8 cellular contexts compared by ENCODE assay signal in the genomic region with DNA sequence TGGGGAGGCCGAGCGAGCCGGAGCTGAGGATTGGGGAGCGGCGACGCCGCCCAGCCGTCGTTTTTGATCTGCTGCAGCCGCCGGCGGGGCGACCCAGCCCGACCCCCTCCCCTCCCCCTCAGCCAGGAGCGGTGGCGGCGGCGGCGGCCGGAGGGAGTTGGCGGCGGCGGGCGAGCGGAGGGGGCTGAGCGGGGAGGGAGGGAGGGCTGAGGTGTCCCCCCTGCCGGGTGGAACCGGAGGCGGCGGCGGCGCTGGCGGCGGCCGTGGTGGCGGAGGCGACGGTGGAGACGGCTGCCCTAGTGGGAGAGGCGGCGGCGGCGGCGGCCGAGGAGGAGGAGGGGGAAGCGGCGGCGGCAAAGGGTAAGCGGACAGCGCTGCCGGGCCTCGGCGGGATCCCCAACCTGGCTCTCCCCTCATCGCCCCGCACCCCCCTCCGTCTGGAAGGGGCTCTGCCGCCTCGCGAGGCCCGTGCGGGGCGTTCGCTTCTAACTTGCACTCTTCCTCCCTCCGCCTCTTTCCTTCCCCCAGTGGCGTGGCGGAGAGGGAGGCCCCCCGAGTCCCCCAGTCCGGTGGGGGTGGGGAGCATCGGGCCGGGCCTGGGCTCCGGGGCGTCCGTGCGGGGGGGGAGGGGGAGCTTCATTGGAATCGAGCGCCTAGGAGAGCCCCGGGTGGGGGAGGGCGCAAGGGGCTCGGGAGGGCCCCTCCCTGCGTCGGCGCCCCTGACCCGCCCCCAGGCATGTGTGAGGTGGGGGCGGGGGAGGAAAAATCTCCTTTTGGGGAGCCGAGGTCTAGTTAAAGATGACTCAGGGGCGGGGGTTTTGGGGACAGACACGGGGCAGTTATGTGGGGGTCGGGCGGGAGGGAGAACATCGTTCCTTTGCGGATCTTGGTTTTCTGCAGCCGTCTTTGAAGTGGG. TPM values are rescaled to one million over a fixed set of nuclear protein-coding genes. Genes with fewer than 3 reads are reported as not detected.
A peak's percentile ranks its signal among the peaks of the same experiment; 100 is the strongest.
DNase-seq lines count a peak whose midpoint lies in the region; ATAC-seq and TF ChIP-seq lines count a peak whose summit lies in the region.

Gene TAB2, plus strand, starts transcription at position 57 of the 916 bp plus-strand sequence. CDS start 52,286 bp downstream, outside the sequence.

- H2AFZ ChIP-seq in DND-41 (ENCODE audit: low read depth, low read length) = peak within 1 kb of the TSS; percentile 75

- H4K20me1 ChIP-seq in DND-41 (ENCODE audit: insufficient read depth, low read length) = peaks cover 25% of the 10 kb centered on the region; the same call in 1 of the 2 replicates

- H3K27me3 ChIP-seq in DND-41 (ENCODE audit: insufficient read depth, low read length, poor library complexity) = no peaks in the 10 kb centered on the region

- H3K9me3 ChIP-seq in DND-41 (ENCODE audit: insufficient read depth, low read length, severe bottlenecking) = no peaks in the 10 kb centered on the region

- H3K4me3 ChIP-seq in DND-41 (ENCODE audit: low read depth in 1 of 2, low read length in 2 of 2) (peak within 1 kb of the TSS; percentile 62 to 78), LNCaP clone FGC (ENCODE audit: low read depth, low read length) (peak within 1 kb of the TSS; percentile 79), choroid plexus epithelial cell (ENCODE audit: low read depth, low read length) (peak within 1 kb of the TSS; percentile 89), lower leg skin (ENCODE audit: low read depth, poor library complexity, severe bottlenecking) (peak within 1 kb of the TSS; percentile 98)

- 0 to 1% methylated on average over 47 to 53 of the region's 92 CpGs for WGBS in lower leg skin, 2 donors

- H3K4me2 ChIP-seq in DND-41 (ENCODE audit: insufficient read depth, low read length) = peak within 1 kb of the TSS; percentile 73

- peak within 1 kb of the TSS; percentile 93 for H3K9ac ChIP-seq in DND-41 (ENCODE audit: low read depth, low read length)

- H3K4me1 ChIP-seq in DND-41 (ENCODE audit: insufficient read depth, low read length) = peaks cover 52% of the 10 kb centered on the region

- intact Hi-C loops in lower leg skin (cut with DNase I; ENCODE audit: low total_unique reads) = no loop called here

- peak; percentile 72 for DNase-seq in DND-41
- no peak for DNase-seq in LNCaP clone FGC (ENCODE audit: low read depth)
- DNase-seq in activated CD4-positive, alpha-beta T cell treated with anti-CD3 and anti-CD28 coated beads for 24 hours (ENCODE audit: low read depth in 2 of 2) = peak; percentile 66 to 79
- peak; percentile 47 for DNase-seq in choroid plexus epithelial cell (ENCODE audit: low read depth)
- peak in 1 of 2 donors; percentile 87 for DNase-seq in lower leg skin (ENCODE audit: low spot score in 2 of 2)
- DNase-seq in stimulated activated CD4-positive, alpha-beta T cell treated with anti-CD3 and anti-CD28 coated beads, Interleukin-4, amount 100 ng/mL, for 24 hours = peak; percentile 84
- no peak for DNase-seq in DMS153 treated with DMSO at 0.1 percent for 48 hours (lab: John Stamatoyannopoulos, UW; ENCODE audit: unreplicated experiment)

- H3K27ac ChIP-seq in DND-41 (ENCODE audit: low read length) = peak within 1 kb of the TSS; percentile 92

- H3K79me2 ChIP-seq in DND-41 (ENCODE audit: insufficient read depth, low read length) = peaks cover 55% of the 10 kb centered on the region

- peaks cover 2% of the 10 kb centered on the region; the same call in 1 of the 2 replicates for H3K36me3 ChIP-seq in DND-41 (ENCODE audit: insufficient read depth, low read length)

- TF ChIP-seq POLR2A in lower leg skin (IDR thresholded peaks at IDR 0.05) = no peak

- peak; percentile 40 for ATAC-seq in DND-41 (ENCODE audit: insufficient read depth, low read depth)
- ATAC-seq in GM21737 (IDR thresholded peaks at IDR 0.05; ENCODE audit: unreplicated experiment) = peak; percentile 31

- TF ChIP-seq CTCF in DND-41 (IDR thresholded peaks at IDR 0.05; ENCODE audit: borderline replicate concordance, extremely low read depth, low read length, poor library complexity, severe bottlenecking) = no peak
- TF ChIP-seq CTCF in LNCaP clone FGC (IDR thresholded peaks at IDR 0.05; ENCODE audit: control insufficient read depth, extremely low read depth, insufficient read depth) = no peak
- no peak for TF ChIP-seq CTCF in choroid plexus epithelial cell (conservative IDR thresholded peaks at IDR 0.05; ENCODE audit: low read depth, low read length)
- no peak for TF ChIP-seq CTCF in lower leg skin (IDR thresholded peaks at IDR 0.05)

RNA-seq across cellular contexts. Expression of gene TAB2, which starts in this region (rescaled TPM):
- 10 to 100 TPM; 32.5 to 71.4 (median 43.8) TPM for total RNA-seq in lower leg skin

Comparison
In these comparisons a context has a peak if more than half of its experiments do, and no peak if none do; other contexts are left out.
1. DNase-seq: peak in DND-41 (single experiment), activated CD4-positive, alpha-beta T cell treated with anti-CD3 and anti-CD28 coated beads for 24 hours (2 of 2), choroid plexus epithelial cell (single experiment) and stimulated activated CD4-positive, alpha-beta T cell treated with anti-CD3 and anti-CD28 coated beads, Interleukin-4, amount 100 ng/mL, for 24 hours (single experiment); none in LNCaP clone FGC (single experiment) and DMS153 treated with DMSO at 0.1 percent for 48 hours (single experiment).
2. Peak in every context shown above with its lines, with median percentiles within 50 percentile points of each other: H3K4me3 ChIP-seq.